ENCODE assay signal across 1 cellular context in genomic region chr7:25116621-25117020, GRCh38.
A peak's percentile ranks its signal among the peaks of the same experiment; 100 is the strongest.
TF ChIP-seq lines count a peak whose summit lies in the region.

No MANE protein-coding gene starts in this region.

TF ChIP-seq in IMR-90, 13 proteins besides CTCF, POLR2A, EP300 and RAD21:
- peak; percentile 53; the same call in 1 of the 2 replicates for TF ChIP-seq MAFK (IDR thresholded peaks at IDR 0.05; ENCODE audit: low read depth, low read length)
- TF ChIP-seq CEBPB (IDR thresholded peaks at IDR 0.05; ENCODE audit: low read depth, low read length): no peak
